Comparison of ENCODE assay signal across 19 cellular contexts in the genomic region with DNA sequence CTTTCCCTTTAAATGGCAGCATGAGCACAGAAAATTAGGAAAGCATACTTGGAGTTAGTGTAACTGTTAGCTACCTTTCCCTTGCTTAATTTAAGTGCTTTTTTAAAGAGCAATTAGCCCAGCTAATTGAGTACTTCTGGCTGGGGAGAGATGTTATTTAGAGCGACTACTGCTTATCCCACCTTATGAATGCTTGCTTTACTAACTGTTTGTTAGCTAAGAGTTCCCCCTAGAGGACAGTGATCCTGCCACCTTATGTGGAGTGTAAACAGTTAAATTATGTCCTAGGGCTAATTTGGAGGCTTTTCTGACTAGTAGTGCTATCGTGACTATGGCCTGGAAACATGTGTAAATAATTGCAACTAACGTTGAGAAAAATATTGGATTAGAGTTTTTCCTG.
DNase-seq lines count a peak whose midpoint lies in the region; ATAC-seq and TF ChIP-seq lines count a peak whose summit lies in the region.
"Had no signal": no experiment of that assay in that cellular context is flagged by ENCODE, and none has a peak within 500 bp of the region (broad histone marks: within the 10 kb centered on the region; RNA-seq: fewer than 3 reads in every experiment).

No MANE protein-coding gene starts in this region.

- H3K9me2 ChIP-seq in SK-N-SH (no peaks in the 10 kb centered on the region), OCI-LY1 (ENCODE audit: low read depth, low read length) (no peaks in the 10 kb centered on the region)

- TF ChIP-seq RAD21 in SK-N-SH (IDR thresholded peaks at IDR 0.05; ENCODE audit: low read length) (peak; percentile 22; the same call in 1 of the 2 replicates), liver (IDR thresholded peaks at IDR 0.05) (peak; percentile 32 to 41)

- BruUV-seq in Calu3 (replicated peaks; lab: Mats Ljungman, UMichigan), result no TSS peak

- no peaks in the 10 kb centered on the region for H3K36me3 ChIP-seq in SK-N-SH (replicated peaks in 1 of 2; ENCODE audit: control insufficient read depth in 1 of 2, insufficient read depth in 2 of 2, low read length in 1 of 2)
- no peaks in the 10 kb centered on the region for H3K36me3 ChIP-seq in HEK293 (ENCODE audit: control insufficient read depth in 2 of 2, insufficient read depth in 1 of 2, low read length in 2 of 2)
- no peaks in the 10 kb centered on the region for H3K36me3 ChIP-seq in OCI-LY1 (ENCODE audit: insufficient read depth, low read length)
- H3K36me3 ChIP-seq in liver (ENCODE audit: control insufficient read depth in 4 of 4, insufficient read depth in 3 of 4, low read depth in 1 of 4, low read length in 3 of 4), result no peaks in the 10 kb centered on the region
- H3K36me3 ChIP-seq: lower lobe of right lung had no signal

- no peak overlapping the region for H3K4me2 ChIP-seq in SK-N-SH
- no peak overlapping the region for H3K4me2 ChIP-seq in OCI-LY1 (ENCODE audit: low read length)

- no peaks in the 10 kb centered on the region for H3F3A ChIP-seq in SK-N-SH (replicated peaks; ENCODE audit: insufficient read depth)
- H3F3A ChIP-seq in OCI-LY1 (ENCODE audit: insufficient read depth, low read length), result no peaks in the 10 kb centered on the region

- H3K27ac Mint-ChIP-seq in Calu3 (ENCODE audit: unreplicated experiment), result no peak overlapping the region
- H3K27ac Mint-ChIP-seq: activated CD4-positive, alpha-beta T cell treated with anti-CD3 and anti-CD28 coated beads, Interleukin-2, amount 10 ng/mL, durations not matched to agents 24 days and 14 days; CD4-positive, alpha-beta memory T cell had no signal

- TF ChIP-seq CTCF in SK-N-SH (IDR thresholded peaks at IDR 0.05), result no peak
- no peak for TF ChIP-seq CTCF in HEK293 (tag by site-specific recombination; IDR thresholded peaks at IDR 0.05)
- TF ChIP-seq CTCF in OCI-LY1 (IDR thresholded peaks at IDR 0.05; ENCODE audit: low read length), result peak; percentile 31; the same call in 1 of the 2 replicates
- TF ChIP-seq CTCF in liver (IDR thresholded peaks at IDR 0.05; ENCODE audit: low read depth, low read length, missing input control), result no peak
- TF ChIP-seq CTCF in Calu3 (IDR thresholded peaks at IDR 0.05; ENCODE audit: unreplicated experiment), result no peak

- H2AFZ ChIP-seq in SK-N-SH (ENCODE audit: low read depth) (no peak overlapping the region), OCI-LY1 (ENCODE audit: low read length) (no peak overlapping the region)

- H3K4me1 ChIP-seq in SK-N-SH (ENCODE audit: control insufficient read depth in 1 of 2, insufficient read depth in 2 of 2, low read depth in 1 of 2, low read length in 1 of 2) (no peaks in the 10 kb centered on the region), HEK293 (ENCODE audit: control insufficient read depth, insufficient read depth, low read length) (no peaks in the 10 kb centered on the region), OCI-LY1 (ENCODE audit: insufficient read depth, low read length, severe bottlenecking) (no peaks in the 10 kb centered on the region), liver (ENCODE audit: control insufficient read depth in 4 of 4, insufficient read depth in 4 of 4, low read length in 3 of 4) (no peaks in the 10 kb centered on the region)
- H3K4me1 ChIP-seq: body of pancreas, lower lobe of right lung, psoas muscle had no signal

- no peak for ATAC-seq in SK-N-SH treated with all-trans-retinoic acid at 6 μM for 48 hours
- ATAC-seq: body of pancreas, lower lobe of right lung, psoas muscle had no signal

- no peaks in the 10 kb centered on the region for H3K27me3 Mint-ChIP-seq in Calu3 (ENCODE audit: unreplicated experiment)
- H3K27me3 Mint-ChIP-seq: activated CD4-positive, alpha-beta T cell treated with anti-CD3 and anti-CD28 coated beads, Interleukin-2, amount 10 ng/mL, durations not matched to agents 24 days and 14 days; CD4-positive, alpha-beta memory T cell had no signal

- POLR2A ChIA-PET in SK-N-SH (lab: Yijun Ruan, JAX), result no interaction called here
- POLR2A ChIA-PET in HEK293 (lab: Yijun Ruan, JAX), result no interaction called here

- H3K9me3 Mint-ChIP-seq in Calu3 (ENCODE audit: low read depth, unreplicated experiment), result peaks cover 13% of the 10 kb centered on the region

- CTCF ChIA-PET in SK-N-SH (lab: Yijun Ruan, JAX), result no interaction called here
- CTCF ChIA-PET in HEK293 (lab: Yijun Ruan, JAX), result interaction anchor here (0.7 kb wide), 1 partner anchor 753 kb away, joined by 4 read pairs; no protein-coding TSS in a partner anchor
- CTCF ChIA-PET in Calu3 (lab: Charles Lee), result no interaction called here

- 38% methylated on average over 3 of the region's 3 CpGs for WGBS in SK-N-SH (ENCODE audit: low lambda C conversion rate)
- WGBS in liver, result 51% methylated on average over 3 of the region's 3 CpGs

- H3K79me2 ChIP-seq in SK-N-SH (ENCODE audit: insufficient read depth) (no peaks in the 10 kb centered on the region), OCI-LY1 (ENCODE audit: insufficient read depth, low read length) (no peaks in the 10 kb centered on the region)

- H3K27ac ChIP-seq in SK-N-SH (ENCODE audit: low read depth in 2 of 2, low read length in 1 of 2) (no peak overlapping the region), HEK293 (ENCODE audit: extremely low read depth, low read depth, low read length) (no peak overlapping the region), OCI-LY1 (ENCODE audit: low read depth, low read length, poor library complexity, severe bottlenecking) (no peak overlapping the region), liver (ENCODE audit: low read depth in 1 of 2, low read length in 2 of 2) (no peak overlapping the region)
- H3K27ac ChIP-seq: body of pancreas, lower lobe of right lung, psoas muscle had no signal

- H3K9ac ChIP-seq in SK-N-SH, result no peak overlapping the region
- H3K9ac ChIP-seq in OCI-LY1 (ENCODE audit: low read length), result no peak overlapping the region
- H3K9ac ChIP-seq in liver (ENCODE audit: low read depth in 1 of 2, low read length in 2 of 2), result no peak overlapping the region

- no peak overlapping the region for H3K4me3 ChIP-seq in SK-N-SH (ENCODE audit: low read depth in 2 of 2, low read length in 1 of 2)
- no peak overlapping the region for H3K4me3 ChIP-seq in HEK293 (ENCODE audit: low read depth, low read length)
- no peak overlapping the region for H3K4me3 ChIP-seq in OCI-LY1 (ENCODE audit: low read depth, low read length, poor library complexity, severe bottlenecking)
- no peak overlapping the region for H3K4me3 ChIP-seq in liver (ENCODE audit: low read depth in 1 of 3, low read length in 3 of 3)
- H3K4me3 ChIP-seq: body of pancreas, lower lobe of right lung, psoas muscle had no signal

- intact Hi-C loops in Calu3 (cut with micrococcal nuclease; ENCODE audit: unreplicated experiment), result loop anchor here (10.0 kb wide), 2 partner anchors 170 to 700 kb away; no protein-coding TSS in a partner anchor

- H4K20me1 ChIP-seq in SK-N-SH (ENCODE audit: insufficient read depth), result no peaks in the 10 kb centered on the region
- H4K20me1 ChIP-seq in OCI-LY1 (ENCODE audit: insufficient read depth, low read length), result no peaks in the 10 kb centered on the region

- no peaks in the 10 kb centered on the region for H3K36me3 Mint-ChIP-seq in Calu3 (ENCODE audit: insufficient read depth, unreplicated experiment)
- H3K36me3 Mint-ChIP-seq: CD4-positive, alpha-beta memory T cell had no signal

- H3K27me3 ChIP-seq in SK-N-SH (ENCODE audit: insufficient read depth), result no peaks in the 10 kb centered on the region
- no peaks in the 10 kb centered on the region for H3K27me3 ChIP-seq in OCI-LY1 (ENCODE audit: insufficient read depth, low read length)
- no peaks in the 10 kb centered on the region for H3K27me3 ChIP-seq in liver (ENCODE audit: control insufficient read depth in 4 of 4, insufficient read depth in 4 of 4, low read length in 3 of 4)
- H3K27me3 ChIP-seq: body of pancreas had no signal

- no peak for TF ChIP-seq EP300 in SK-N-SH (IDR thresholded peaks at IDR 0.05; ENCODE audit: borderline replicate concordance in 1 of 2, low read depth in 1 of 2, low read length in 1 of 2)

- H3K4me3 Mint-ChIP-seq in Calu3 (ENCODE audit: low read depth, unreplicated experiment), result no peak overlapping the region
- H3K4me3 Mint-ChIP-seq: activated CD4-positive, alpha-beta T cell treated with anti-CD3 and anti-CD28 coated beads, Interleukin-2, amount 10 ng/mL, durations not matched to agents 24 days and 14 days; CD4-positive, alpha-beta memory T cell had no signal

- H3K4me1 Mint-ChIP-seq in Calu3 (ENCODE audit: low read depth, unreplicated experiment), result no peaks in the 10 kb centered on the region
- H3K4me1 Mint-ChIP-seq: activated CD4-positive, alpha-beta T cell treated with anti-CD3 and anti-CD28 coated beads, Interleukin-2, amount 10 ng/mL, durations not matched to agents 24 days and 14 days; CD4-positive, alpha-beta memory T cell had no signal

- no peaks in the 10 kb centered on the region; the same call in 1 of the 2 replicates for H3K9me3 ChIP-seq in SK-N-SH
- H3K9me3 ChIP-seq in HEK293 (ENCODE audit: control insufficient read depth, insufficient read depth, low read depth, low read length), result no peaks in the 10 kb centered on the region
- no peaks in the 10 kb centered on the region for H3K9me3 ChIP-seq in OCI-LY1 (ENCODE audit: low read length)
- peaks cover 0 to 11% (median 7%) of the 10 kb centered on the region in 4 donors for H3K9me3 ChIP-seq in liver (ENCODE audit: control insufficient read depth in 4 of 4, low read length in 3 of 4)

- DNase-seq in SK-N-SH (no peak), HuH-7.5 (ENCODE audit: low spot score) (no peak), Calu3 (no peak)
- DNase-seq in stimulated activated CD4-positive, alpha-beta T cell treated with anti-CD3 and anti-CD28 coated beads, Interleukin-1b, Interleukin-23, amount 100 ng/mL, for 48 hours, result no peak
- DNase-seq: activated CD4-positive, alpha-beta T cell treated with anti-CD3 and anti-CD28 coated beads, Interleukin-2, amount 10 ng/mL, durations not matched to agents 24 days and 14 days; body of pancreas; CD4-positive, alpha-beta memory T cell; hippocampal formation; IMR-90; lower lobe of right lung; NCI-H1092; NCI-H2081 treated with DMSO at 0.1 percent for 48 hours; psoas muscle; stimulated activated CD4-positive, alpha-beta T cell treated with anti-CD3 and anti-CD28 coated beads, Interleukin-4, amount 100 ng/mL, for 4 hours; SW 1271 had no signal

TF ChIP-seq in SK-N-SH, 30 proteins besides CTCF, POLR2A, EP300 and RAD21:
- TF ChIP-seq TEAD4 (IDR thresholded peaks at IDR 0.05; ENCODE audit: borderline replicate concordance, insufficient read depth), result no peak

TF ChIP-seq in SK-N-SH treated with all-trans-retinoic acid at 6 μM for 48 hours, 23 proteins besides CTCF, POLR2A, EP300 and RAD21 (continues in another document):
- TF ChIP-seq ZNF8 (CRISPR knock-in tag; IDR thresholded peaks at IDR 0.05), result no peak
- TF ChIP-seq TCF4 (CRISPR knock-in tag; IDR thresholded peaks at IDR 0.05; ENCODE audit: borderline replicate concordance), result no peak
- TF ChIP-seq ESRRG (CRISPR knock-in tag; IDR thresholded peaks at IDR 0.05), result no peak

TF ChIP-seq in HEK293, 187 proteins besides CTCF, POLR2A, EP300 and RAD21 (continues in another document):
- TF ChIP-seq KLF16 (tag by site-specific recombination; IDR thresholded peaks at IDR 0.05), result no peak
- TF ChIP-seq ZNF654 (tag by site-specific recombination; IDR thresholded peaks at IDR 0.05; ENCODE audit: low read depth), result 0 out of 2 replicates have a peak, but pooled peaks have one; percentile 11

TF ChIP-seq in liver, 16 proteins besides CTCF, POLR2A, EP300 and RAD21:
- TF ChIP-seq FOXA2 (IDR thresholded peaks at IDR 0.05), result no peak
